In the genomic region with DNA sequence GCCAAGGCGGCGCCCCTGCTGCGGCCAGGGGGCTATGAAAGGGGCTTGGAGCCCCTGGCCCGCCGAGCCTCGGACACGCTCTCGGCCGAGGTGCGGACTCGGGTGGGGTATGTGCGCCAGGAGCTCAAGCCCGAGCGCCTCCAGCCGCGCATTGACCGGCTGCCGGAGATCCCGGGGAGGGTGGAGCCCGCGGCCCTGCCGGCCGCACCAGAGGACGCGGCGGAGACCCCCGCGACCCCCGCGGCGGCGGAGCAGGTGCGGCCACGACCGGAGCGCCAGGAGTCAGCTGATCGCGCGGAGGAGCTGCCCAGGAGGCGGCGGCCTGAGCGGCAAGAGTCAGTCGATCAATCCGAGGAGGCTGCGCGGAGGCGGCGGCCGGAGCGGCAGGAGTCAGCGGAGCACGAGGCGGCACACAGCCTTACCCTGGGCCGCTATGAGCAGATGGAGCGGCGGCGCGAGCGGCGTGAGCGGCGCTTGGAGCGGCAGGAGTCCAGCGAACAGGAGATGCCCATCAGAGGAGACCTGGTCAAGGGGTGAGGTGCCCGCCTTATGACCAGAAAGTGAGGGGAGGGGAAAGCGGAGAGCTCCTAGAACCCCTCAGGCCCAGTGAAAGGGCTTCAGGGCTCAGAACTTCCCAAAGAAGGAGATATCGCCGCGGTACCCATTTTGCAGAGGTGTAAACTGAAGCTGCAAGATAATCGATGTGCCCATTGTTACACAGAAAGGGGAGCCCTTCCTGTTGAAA, we compare ENCODE assay signal across 13 cellular contexts. TPM values are rescaled to one million over a fixed set of nuclear protein-coding genes. Genes with fewer than 3 reads are reported as not detected.
DNase-seq lines count a peak whose midpoint lies in the region; ATAC-seq and TF ChIP-seq lines count a peak whose summit lies in the region.
"Had no signal": no experiment of that assay in that cellular context is flagged by ENCODE, and none has a peak within 500 bp of the region (broad histone marks: within the 10 kb centered on the region; RNA-seq: fewer than 3 reads in every experiment).

No MANE protein-coding gene starts in this region.

- CTCF ChIA-PET in T-cell (lab: Charles Lee), result no interaction called here

- peaks cover 14 to 42% (median 32%) of the 10 kb centered on the region in 3 donors for H3K27me3 ChIP-seq in sigmoid colon

- no peaks in the 10 kb centered on the region for H3K36me3 ChIP-seq in sigmoid colon

- peaks cover 0 to 18% (median 13%) of the 10 kb centered on the region in 4 donors for H3K4me1 ChIP-seq in sigmoid colon

- peak overlapping the region in 2 of 3 donors; percentile 2 to 31 for H3K4me3 Mint-ChIP-seq in T-cell
- H3K4me3 Mint-ChIP-seq in glutamatergic neuron (ENCODE audit: unreplicated experiment), result peak overlapping the region; percentile 84
- H3K4me3 Mint-ChIP-seq: activated B cell treated with CpG ODN at 0.5 μM for 24 hours had no signal

- H3K4me3 ChIP-seq in sigmoid colon, result peak overlapping the region in 3 of 4 donors; percentile 19 to 36 (median 30)

- POLR2A ChIA-PET in T-cell (lab: Charles Lee), result no interaction called here

- H3K4me1 Mint-ChIP-seq in T-cell (peaks cover 11 to 20% (median 12%) of the 10 kb centered on the region in 3 donors), glutamatergic neuron (ENCODE audit: low read depth, unreplicated experiment) (peaks cover 20% of the 10 kb centered on the region)

- no peak overlapping the region for H3K27ac Mint-ChIP-seq in T-cell
- H3K27ac Mint-ChIP-seq in glutamatergic neuron (ENCODE audit: unreplicated experiment), result peak overlapping the region; percentile 55
- H3K27ac Mint-ChIP-seq: activated B cell treated with CpG ODN at 0.5 μM for 24 hours; activated naive CD4-positive, alpha-beta T cell treated with anti-CD3 and anti-CD28 coated beads, Interleukin-2, amount 50 U/mL, for 72 hours had no signal

- DNase-seq in EH (ENCODE audit: low read depth) (peak; percentile 6), T-cell (no peak), glutamatergic neuron (peak; percentile 67), sigmoid colon (no peak), NCI-H1105 treated with DMSO at 0.1 percent for 48 hours (lab: John Stamatoyannopoulos, UW) (no peak)
- no peak for DNase-seq in stimulated activated CD4-positive, alpha-beta T cell treated with anti-CD3 and anti-CD28 coated beads, Interleukin-4, amount 100 ng/mL, for 4 hours
- DNase-seq in activated naive CD4-positive, alpha-beta T cell treated with anti-CD3 and anti-CD28 coated beads, Interleukin-2, amount 50 U/mL, for 16 hours, result no peak
- DNase-seq: activated B cell treated with CpG ODN at 0.5 μM for 24 hours, NCI-H1417, OCI-M1 had no signal

- H3K36me3 Mint-ChIP-seq in T-cell (no peaks in the 10 kb centered on the region), glutamatergic neuron (ENCODE audit: unreplicated experiment) (peaks cover 5% of the 10 kb centered on the region)
- H3K36me3 Mint-ChIP-seq: activated naive CD4-positive, alpha-beta T cell treated with anti-CD3 and anti-CD28 coated beads, Interleukin-2, amount 50 U/mL, for 72 hours had no signal

- no peaks in the 10 kb centered on the region for H3K9me3 Mint-ChIP-seq in T-cell
- H3K9me3 Mint-ChIP-seq in glutamatergic neuron (ENCODE audit: unreplicated experiment), result peaks cover 12% of the 10 kb centered on the region

- H3K27ac ChIP-seq in sigmoid colon, result no peak overlapping the region

- WGBS in sigmoid colon, 2 donors, result 9 to 14% methylated on average over 70 of the region's 70 CpGs

- intact Hi-C loops in sigmoid colon (cut with DNase I), result no loop called here

- no peak for TF ChIP-seq POLR2A in sigmoid colon (IDR thresholded peaks at IDR 0.05)

- no peaks in the 10 kb centered on the region for H3K9me3 ChIP-seq in sigmoid colon

- TF ChIP-seq EP300 in sigmoid colon (IDR thresholded peaks at IDR 0.05), result no peak

- ATAC-seq in T-cell (replicated peaks in 1 of 4) (no peak), GM19397 (IDR thresholded peaks at IDR 0.05; ENCODE audit: unreplicated experiment) (no peak)
- ATAC-seq: activated naive CD4-positive, alpha-beta T cell treated with anti-CD3 and anti-CD28 coated beads, Interleukin-2, amount 50 U/mL, for 72 hours; HCT116 had no signal

- no peak for TF ChIP-seq CTCF in glutamatergic neuron (IDR thresholded peaks at IDR 0.05; ENCODE audit: partially characterized antibody, unreplicated experiment)
- TF ChIP-seq CTCF in sigmoid colon (IDR thresholded peaks at IDR 0.05), result no peak

- H3K27me3 Mint-ChIP-seq in T-cell (peaks cover 15 to 43% of the 10 kb centered on the region in 2 donors), glutamatergic neuron (ENCODE audit: unreplicated experiment) (peaks cover 30% of the 10 kb centered on the region)

RNA-seq across cellular contexts. Expression of a gene that starts 8.8 kb away (rescaled TPM):
- total RNA-seq in T-cell, result 100 to 1,000 TPM; 117 to 153 (median 142) TPM
- total RNA-seq in glutamatergic neuron (ENCODE audit: unreplicated experiment), result 170 TPM
- total RNA-seq in sigmoid colon, result 10 to 100 TPM; 15.9 to 36.3 (median 33.8) TPM
- 10 to 100 TPM; 50.2 to 81.0 (median 52.9) TPM for polyA plus RNA-seq in sigmoid colon

RNA-seq across cellular contexts. Expression of a gene that starts 33.2 kb away (rescaled TPM):
- total RNA-seq in T-cell (100 to 1,000 TPM in 4 of 5 donors, 10 to 100 TPM in 1; 90.9 to 215 (median 160) TPM), glutamatergic neuron (ENCODE audit: unreplicated experiment) (169 TPM), sigmoid colon (100 to 1,000 TPM; 107 to 206 (median 176) TPM)
- 100 to 1,000 TPM in 1 of 3 donors, 10 to 100 TPM in 2; 31.9 to 118 (median 41.4) TPM for polyA plus RNA-seq in sigmoid colon

Comparison
In these comparisons a context has a peak if more than half of its experiments do, and no peak if none do; other contexts are left out.
1. DNase-seq: peak in EH (single experiment) and glutamatergic neuron (single experiment); none in T-cell (0 of 34), sigmoid colon (single experiment), stimulated activated CD4-positive, alpha-beta T cell treated with anti-CD3 and anti-CD28 coated beads, Interleukin-4, amount 100 ng/mL, for 4 hours (0 of 2), activated naive CD4-positive, alpha-beta T cell treated with anti-CD3 and anti-CD28 coated beads, Interleukin-2, amount 50 U/mL, for 16 hours (single experiment) and NCI-H1105 treated with DMSO at 0.1 percent for 48 hours (single experiment).